11 cellular contexts compared by ENCODE assay signal in genomic region chr6:12208190-12208589, GRCh38.
A peak's percentile ranks its signal among the peaks of the same experiment; 100 is the strongest.
DNase-seq lines count a peak whose midpoint lies in the region; ATAC-seq and TF ChIP-seq lines count a peak whose summit lies in the region.
"Had no signal": no experiment of that assay in that cellular context is flagged by ENCODE, and none has a peak within 500 bp of the region (broad histone marks: within the 10 kb centered on the region; RNA-seq: fewer than 3 reads in every experiment).

No MANE protein-coding gene starts in this region.

- H3K4me1 ChIP-seq in breast epithelium (no peaks in the 10 kb centered on the region), heart right ventricle (peaks cover 0 to 4% (median 0%) of the 10 kb centered on the region in 9 donors), transverse colon (no peaks in the 10 kb centered on the region), A673 (ENCODE audit: insufficient read depth, low read length, poor library complexity, severe bottlenecking) (no peaks in the 10 kb centered on the region)
- H3K4me1 ChIP-seq: BLaER1 had no signal

- no peaks in the 10 kb centered on the region for H3K27me3 Mint-ChIP-seq in MCF 10A (ENCODE audit: insufficient read depth, unreplicated experiment)

- TF ChIP-seq CTCF in MCF 10A (IDR thresholded peaks at IDR 0.05; ENCODE audit: unreplicated experiment) (no peak), breast epithelium (IDR thresholded peaks at IDR 0.05) (no peak), heart right ventricle (IDR thresholded peaks at IDR 0.05) (no peak), transverse colon (IDR thresholded peaks at IDR 0.05) (no peak), A673 (conservative IDR thresholded peaks at IDR 0.05; ENCODE audit: low read depth, low read length) (no peak)

- H3K4me3 ChIP-seq in breast epithelium (no peak overlapping the region), heart right ventricle (no peak overlapping the region), transverse colon (no peak overlapping the region), A673 (ENCODE audit: low read depth, low read length, poor library complexity, severe bottlenecking) (no peak overlapping the region)
- H3K4me3 ChIP-seq: BLaER1 had no signal

- H3K9me3 ChIP-seq in breast epithelium (no peaks in the 10 kb centered on the region), heart right ventricle (no peaks in the 10 kb centered on the region), transverse colon (no peaks in the 10 kb centered on the region), A673 (ENCODE audit: low read depth, low read length, poor library complexity, severe bottlenecking) (no peaks in the 10 kb centered on the region)
- H3K9me3 ChIP-seq: BLaER1 had no signal

- TF ChIP-seq EP300 in transverse colon (IDR thresholded peaks at IDR 0.05; ENCODE audit: low read depth): no peak

- CTCF ChIA-PET in MCF 10A (lab: Yijun Ruan, JAX) (interaction anchor here (0.6 kb wide), 1 partner anchor 432 kb away, joined by 4 read pairs; no protein-coding TSS in a partner anchor), A673 (lab: Charles Lee) (no interaction called here)

- intact Hi-C loops in MCF 10A (cut with micrococcal nuclease) (no loop called here), breast epithelium (cut with DNase I; ENCODE audit: low total_unique reads) (no loop called here), heart right ventricle (cut with DNase I) (no loop called here), transverse colon (cut with DNase I; ENCODE audit: low total_unique reads) (no loop called here), A673 (cut with micrococcal nuclease; ENCODE audit: unreplicated experiment) (no loop called here)

- H3K9me3 Mint-ChIP-seq in MCF 10A (ENCODE audit: unreplicated experiment): peaks cover 7% of the 10 kb centered on the region

- ATAC-seq in heart right ventricle: peak in 5 of 8 donors; percentile 33 to 63 (median 37)

- H3K36me3 Mint-ChIP-seq in MCF 10A (ENCODE audit: insufficient read depth, unreplicated experiment): peaks cover 5% of the 10 kb centered on the region

- POLR2A ChIA-PET in MCF 10A (lab: Yijun Ruan, JAX): interaction anchor here (0.5 kb wide), 1 partner anchor 200 kb away, joined by 3 read pairs; no protein-coding TSS in a partner anchor
- POLR2A ChIA-PET in A673 (lab: Charles Lee; ENCODE audit: low non-redundant PET): no interaction called here

- H3K27me3 ChIP-seq in breast epithelium (no peaks in the 10 kb centered on the region), heart right ventricle (peaks cover 0 to 2% (median 0%) of the 10 kb centered on the region in 7 donors), transverse colon (no peaks in the 10 kb centered on the region), A673 (replicated peaks; ENCODE audit: insufficient read depth, low read depth, low read length, poor library complexity) (no peaks in the 10 kb centered on the region)
- H3K27me3 ChIP-seq: BLaER1 had no signal

- TF ChIP-seq POLR2A in breast epithelium (IDR thresholded peaks at IDR 0.05): no peak
- no peak for TF ChIP-seq POLR2A in transverse colon (IDR thresholded peaks at IDR 0.05)

- in situ Hi-C loops in transverse colon (cut with MboI; ENCODE audit: low pct_ligation_motif_present in 1 of 4, low pct_unique_long_range_greater_than_20kb in 1 of 4, low sequenced_read_pairs in 3 of 4): no loop called here

- no peak overlapping the region for H3K27ac ChIP-seq in breast epithelium
- H3K27ac ChIP-seq in heart right ventricle: peak overlapping the region in 1 of 10 donors; percentile 75
- H3K27ac ChIP-seq in transverse colon: no peak overlapping the region
- H3K27ac ChIP-seq in A673 (ENCODE audit: low read depth, low read length, poor library complexity, severe bottlenecking): no peak overlapping the region
- H3K27ac ChIP-seq: BLaER1 had no signal

- no TSS peak for BruUV-seq in MCF 10A (replicated peaks; lab: Mats Ljungman, UMichigan)
- BruUV-seq in A673 (replicated peaks; lab: Mats Ljungman, UMichigan): no TSS peak

- peak overlapping the region; percentile 80 for H3K27ac Mint-ChIP-seq in MCF 10A (ENCODE audit: low read depth, unreplicated experiment)

- H3K36me3 ChIP-seq in breast epithelium (no peaks in the 10 kb centered on the region), heart right ventricle (no peaks in the 10 kb centered on the region), transverse colon (no peaks in the 10 kb centered on the region), A673 (ENCODE audit: insufficient read depth, low read length, poor library complexity, severe bottlenecking) (no peaks in the 10 kb centered on the region)
- H3K36me3 ChIP-seq: BLaER1 had no signal

- WGBS in heart right ventricle, 2 donors: 72 to 87% methylated on average over 8 of the region's 8 CpGs
- 95 to 100% methylated on average over 4 to 8 of the region's 8 CpGs for WGBS in transverse colon (ENCODE audit: low coverage in 1 of 2), 2 donors

- peak; percentile 89 for DNase-seq in MCF 10A (ENCODE audit: unreplicated experiment)
- DNase-seq in breast epithelium (ENCODE audit: low spot score in 2 of 2): no peak
- peak; percentile 96 for DNase-seq in SKM-1 (lab: John Stamatoyannopoulos, UW; ENCODE audit: unreplicated experiment)
- DNase-seq in heart right ventricle: peak in 1 of 2 donors; percentile 13
- peak; percentile 12 for DNase-seq in transverse colon
- no peak for DNase-seq in A673 (ENCODE audit: low spot score)
- DNase-seq in NCI-H1436 treated with DMSO at 0.1 percent for 48 hours (lab: John Stamatoyannopoulos, UW): no peak
- no peak for DNase-seq in NCI-H2196 treated with DMSO at 0.1 percent for 48 hours (lab: John Stamatoyannopoulos, UW; ENCODE audit: unreplicated experiment)
- DNase-seq: activated effector memory CD4-positive, alpha-beta T cell treated with anti-CD3 and anti-CD28 coated beads, Interleukin-2, amount 50 U/mL, for 16 hours; NCI-H2227 treated with DMSO at 0.1 percent for 48 hours had no signal

- H3K4me1 Mint-ChIP-seq in MCF 10A (ENCODE audit: insufficient read depth, unreplicated experiment): peaks cover 10% of the 10 kb centered on the region

- no peak overlapping the region for H3K4me3 Mint-ChIP-seq in MCF 10A (ENCODE audit: unreplicated experiment)

Comparison
In these comparisons a context has a peak if more than half of its experiments do, and no peak if none do; other contexts are left out.
1. DNase-seq: peak in MCF 10A (single experiment), SKM-1 (single experiment) and transverse colon (single experiment); none in breast epithelium (0 of 2), A673 (single experiment), NCI-H1436 treated with DMSO at 0.1 percent for 48 hours (single experiment) and NCI-H2196 treated with DMSO at 0.1 percent for 48 hours (single experiment).